In the genomic region with DNA sequence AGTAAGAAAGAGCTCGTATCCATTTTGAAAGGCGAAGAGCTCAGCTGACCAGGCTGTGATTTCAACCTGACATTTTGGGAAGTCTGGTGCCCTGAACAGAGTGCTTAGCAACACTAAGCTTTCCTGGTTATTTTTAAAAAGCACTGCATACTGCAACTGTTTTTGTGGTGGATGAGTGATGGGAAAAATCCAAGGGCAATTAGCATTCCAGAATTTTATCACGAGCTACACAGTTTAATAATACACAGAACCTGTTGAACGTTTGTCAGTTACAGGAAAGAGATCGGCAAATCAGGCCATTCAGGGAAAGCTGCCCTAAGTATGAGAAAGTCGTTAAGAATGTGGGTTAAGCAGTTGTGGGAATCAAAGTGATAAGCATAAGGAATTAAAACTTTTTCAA, we compare ENCODE assay signal across 12 cellular contexts. TPM values are rescaled to one million over a fixed set of nuclear protein-coding genes. Genes with fewer than 3 reads are reported as not detected.
DNase-seq lines count a peak whose midpoint lies in the region; ATAC-seq and TF ChIP-seq lines count a peak whose summit lies in the region.
"Had no signal": no experiment of that assay in that cellular context is flagged by ENCODE, and none has a peak within 500 bp of the region (broad histone marks: within the 10 kb centered on the region; RNA-seq: fewer than 3 reads in every experiment).

No MANE protein-coding gene starts in this region.

- peaks cover 60% of the 10 kb centered on the region for H3K4me1 Mint-ChIP-seq in GM23338
- peaks cover 43% of the 10 kb centered on the region for H3K4me1 Mint-ChIP-seq in chondrocyte (ENCODE audit: low read depth)
- H3K4me1 Mint-ChIP-seq in Caco-2 (ENCODE audit: low read depth, unreplicated experiment), result peaks cover 13% of the 10 kb centered on the region

- H3K27me3 ChIP-seq in GM23338 (ENCODE audit: insufficient read depth) (no peaks in the 10 kb centered on the region), kidney epithelial cell (ENCODE audit: control insufficient read depth, insufficient read depth, low read length) (no peaks in the 10 kb centered on the region), stomach smooth muscle (ENCODE audit: control insufficient read depth in 1 of 2, insufficient read depth in 2 of 2, low read length in 2 of 2) (no peaks in the 10 kb centered on the region), Caco-2 (replicated peaks; ENCODE audit: control insufficient read depth, insufficient read depth, low read length) (no peaks in the 10 kb centered on the region)

- intact Hi-C loops in Caco-2 (cut with micrococcal nuclease; ENCODE audit: unreplicated experiment), result loop anchor here (10.0 kb wide), 1 partner anchor 353 kb away; no protein-coding TSS in a partner anchor

- no peaks in the 10 kb centered on the region; the same call in 1 of the 2 replicates for H3K36me3 ChIP-seq in GM23338 (ENCODE audit: insufficient read depth)
- no peaks in the 10 kb centered on the region for H3K36me3 ChIP-seq in kidney epithelial cell (ENCODE audit: control insufficient read depth, insufficient read depth, low read length)
- no peaks in the 10 kb centered on the region for H3K36me3 ChIP-seq in stomach smooth muscle (ENCODE audit: control insufficient read depth in 2 of 2, insufficient read depth in 2 of 2, low read length in 2 of 2)
- H3K36me3 ChIP-seq in Caco-2 (ENCODE audit: control insufficient read depth, insufficient read depth, low read length), result no peaks in the 10 kb centered on the region

- H3K9ac ChIP-seq in stomach smooth muscle (ENCODE audit: low read length in 2 of 2), result peak overlapping the region; percentile 13 to 36

- POLR2A ChIA-PET in Caco-2 (lab: Charles Lee), result no interaction called here

- H3K9me3 Mint-ChIP-seq in GM23338 (no peaks in the 10 kb centered on the region; the same call in 2 of the 3 replicates), chondrocyte (ENCODE audit: low read depth) (no peaks in the 10 kb centered on the region), Caco-2 (ENCODE audit: unreplicated experiment) (no peaks in the 10 kb centered on the region)

- H3K9me3 ChIP-seq in stomach smooth muscle (ENCODE audit: control insufficient read depth in 2 of 2, low read length in 2 of 2) (no peaks in the 10 kb centered on the region), Caco-2 (no peaks in the 10 kb centered on the region)

- no peak overlapping the region for H3K4me2 ChIP-seq in GM23338

- no peak overlapping the region for H2AFZ ChIP-seq in GM23338

- H3K4me3 ChIP-seq in GM23338 (no peak overlapping the region), kidney epithelial cell (ENCODE audit: low read depth, low read length) (no peak overlapping the region), stomach smooth muscle (ENCODE audit: low read length in 2 of 2) (peak overlapping the region in 1 of 2 donors; percentile 5), Caco-2 (ENCODE audit: low read depth, low read length) (no peak overlapping the region)

- ATAC-seq in GM23338 (no peak), HG02610 (IDR thresholded peaks at IDR 0.05; ENCODE audit: unreplicated experiment) (no peak)

- no TSS peak for BruUV-seq in Caco-2 (replicated peaks; lab: Mats Ljungman, UMichigan)

- H3K4me1 ChIP-seq in GM23338 (ENCODE audit: insufficient read depth) (peaks cover 53% of the 10 kb centered on the region), stomach smooth muscle (ENCODE audit: control insufficient read depth, insufficient read depth, low read length) (peaks cover 12% of the 10 kb centered on the region), Caco-2 (peaks cover 32% of the 10 kb centered on the region)

- CTCF ChIA-PET in Caco-2 (lab: Charles Lee), result no interaction called here

- H4K20me1 ChIP-seq in GM23338 (replicated peaks; ENCODE audit: insufficient read depth), result no peaks in the 10 kb centered on the region

- H3F3A ChIP-seq in GM23338 (replicated peaks; ENCODE audit: low read depth), result no peaks in the 10 kb centered on the region

- peaks cover 68% of the 10 kb centered on the region for H3K36me3 Mint-ChIP-seq in GM23338 (ENCODE audit: low read depth)
- H3K36me3 Mint-ChIP-seq in chondrocyte (ENCODE audit: low read depth), result peaks cover 13% of the 10 kb centered on the region
- peaks cover 34% of the 10 kb centered on the region for H3K36me3 Mint-ChIP-seq in Caco-2 (ENCODE audit: insufficient read depth, unreplicated experiment)

- no peak for DNase-seq in GM23338 (ENCODE audit: low spot score)
- no peak for DNase-seq in chondrocyte (ENCODE audit: low spot score)
- peak; percentile 34 for DNase-seq in kidney epithelial cell (ENCODE audit: low read depth)
- DNase-seq in NCI-H2029 treated with DMSO at 0.1 percent for 48 hours (lab: John Stamatoyannopoulos, UW), result no peak
- DNase-seq in activated naive CD4-positive, alpha-beta T cell treated with anti-CD3 and anti-CD28 coated beads, Interleukin-2, amount 50 U/mL, for 16 hours, result no peak
- DNase-seq in Caco-2, result no peak
- DNase-seq: activated T-cell treated with anti-CD3 and anti-CD28 coated beads, Interleukin-2, amount 50 U/mL, for 48 hours; cortex of kidney; NCI-H1417; occipital lobe had no signal

- H3K27ac ChIP-seq in GM23338 (ENCODE audit: low read depth) (0 out of 2 replicates have a peak overlapping the region, but pooled peaks have one; percentile 16), stomach smooth muscle (ENCODE audit: low read length) (peak overlapping the region; percentile 74)

- no peak overlapping the region for H3K4me3 Mint-ChIP-seq in GM23338
- no peak overlapping the region for H3K4me3 Mint-ChIP-seq in chondrocyte (ENCODE audit: unreplicated experiment)
- H3K4me3 Mint-ChIP-seq in Caco-2 (ENCODE audit: unreplicated experiment), result no peak overlapping the region

- H3K27ac Mint-ChIP-seq in GM23338 (no peak overlapping the region; the same call in 1 of the 2 replicates), chondrocyte (ENCODE audit: unreplicated experiment) (peak overlapping the region; percentile 80), Caco-2 (ENCODE audit: unreplicated experiment) (no peak overlapping the region)

- TF ChIP-seq CTCF in GM23338 (conservative IDR thresholded peaks at IDR 0.05; ENCODE audit: low read depth in 2 of 2), result no peak
- no peak for TF ChIP-seq CTCF in chondrocyte (IDR thresholded peaks at IDR 0.05)
- no peak for TF ChIP-seq CTCF in kidney epithelial cell (IDR thresholded peaks at IDR 0.05; ENCODE audit: insufficient read depth, low read length, poor library complexity, severe bottlenecking)
- no peak for TF ChIP-seq CTCF in Caco-2 (IDR thresholded peaks at IDR 0.05; ENCODE audit: insufficient read depth in 1 of 2, low read depth in 1 of 2, low read length in 1 of 2, severe bottlenecking in 1 of 2, unreplicated experiment in 1 of 2)

- H3K79me2 ChIP-seq in GM23338 (replicated peaks; ENCODE audit: insufficient read depth), result peaks cover 44% of the 10 kb centered on the region

- H3K9me2 ChIP-seq in GM23338 (ENCODE audit: insufficient read depth), result no peaks in the 10 kb centered on the region

- no peaks in the 10 kb centered on the region for H3K27me3 Mint-ChIP-seq in GM23338 (ENCODE audit: insufficient read depth, low read depth, poor library complexity)
- no peaks in the 10 kb centered on the region for H3K27me3 Mint-ChIP-seq in chondrocyte (ENCODE audit: low read depth)
- H3K27me3 Mint-ChIP-seq in Caco-2 (ENCODE audit: insufficient read depth, unreplicated experiment), result no peaks in the 10 kb centered on the region

TF ChIP-seq in GM23338, 12 proteins besides CTCF, POLR2A, EP300 and RAD21 (continues in another document):
- no peak for TF ChIP-seq STAT1 (IDR thresholded peaks at IDR 0.05; ENCODE audit: unreplicated experiment)
- TF ChIP-seq JUNB (IDR thresholded peaks at IDR 0.05; ENCODE audit: unreplicated experiment), result no peak
- TF ChIP-seq EZH2phosphoT487 (IDR thresholded peaks at IDR 0.05; ENCODE audit: unreplicated experiment), result no peak
- TF ChIP-seq ZNF114 (CRISPR knock-in tag; IDR thresholded peaks at IDR 0.05), result no peak

RNA-seq across cellular contexts. Expression of a gene that starts 25.9 kb away (rescaled TPM):
- 85.8 and 98.3 TPM in 2 replicates for total RNA-seq in GM23338 (2014; rRNA removed; shearing (Covaris generic))
- 120 and 136 TPM in 2 replicates for polyA plus RNA-seq in GM23338 (2016; fragmentation: Nextera tagmentation; extraction: Ambion mirVana)
- total RNA-seq in chondrocyte (34.5 to 59.0 TPM (median 38.4 TPM) in 3 replicates), kidney epithelial cell (37.1 and 51.9 TPM in 2 replicates), Caco-2 (2022) (64.2 and 65.4 TPM in 2 replicates)
